In the genomic region with DNA sequence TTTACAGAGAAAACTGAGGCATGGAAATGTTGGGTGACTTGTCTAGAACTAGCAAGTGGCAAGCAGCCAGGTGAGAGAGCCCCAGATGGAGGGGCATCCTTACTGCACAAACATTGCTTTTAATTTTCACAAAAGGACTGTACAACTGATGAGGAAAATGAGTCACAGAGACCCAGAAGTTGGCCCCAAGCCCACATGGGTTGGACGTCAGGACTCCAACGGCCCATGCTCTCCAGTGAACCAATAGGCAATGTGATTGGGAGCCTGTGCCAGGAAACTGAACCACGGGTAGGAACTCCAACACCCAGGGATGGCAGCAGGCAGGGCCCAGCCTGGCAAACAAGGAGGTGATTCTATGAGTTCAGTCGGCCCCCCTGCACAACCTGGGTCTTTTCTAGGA, we compare ENCODE assay signal across 24 cellular contexts. TPM values are rescaled to one million over a fixed set of nuclear protein-coding genes. Genes with fewer than 3 reads are reported as not detected.
DNase-seq lines count a peak whose midpoint lies in the region; ATAC-seq and TF ChIP-seq lines count a peak whose summit lies in the region.
"Had no signal": no experiment of that assay in that cellular context is flagged by ENCODE, and none has a peak within 500 bp of the region (broad histone marks: within the 10 kb centered on the region; RNA-seq: fewer than 3 reads in every experiment).

No MANE protein-coding gene starts in this region.

- H3K27me3 ChIP-seq in mammary epithelial cell (ENCODE audit: insufficient read depth, low read length) (no peaks in the 10 kb centered on the region), adrenal gland (no peaks in the 10 kb centered on the region), tibial nerve (no peaks in the 10 kb centered on the region)
- H3K27me3 ChIP-seq: BE2C; BLaER1 treated with 17β-estradiol and CSF1 and Interleukin-3, amounts not matched to agents 10 nM and 100 nM had no signal

- CTCF ChIA-PET in MCF 10A (lab: Yijun Ruan, JAX) (interaction anchor here (0.6 to 0.9 kb wide), 3 partner anchors 10 to 833 kb away, joined by 3 to 4 read pairs (median 3); no protein-coding TSS in a partner anchor), mammary epithelial cell (lab: Charles Lee; ENCODE audit: low non-redundant PET) (interaction anchor here (0.7 kb wide), 1 partner anchor 940 kb away, joined by 3 read pairs; no protein-coding TSS in a partner anchor)
- CTCF ChIA-PET in activated CD8-positive, alpha-beta T cell treated with anti-CD3 and anti-CD28 coated beads for 36 hours (lab: Charles Lee): interaction anchor here (0.6 kb wide), 1 partner anchor 16 kb away, joined by 3 read pairs; no protein-coding TSS in a partner anchor

- peaks cover 7% of the 10 kb centered on the region for H3K4me1 Mint-ChIP-seq in MCF 10A (ENCODE audit: insufficient read depth, unreplicated experiment)
- H3K4me1 Mint-ChIP-seq in activated CD8-positive, alpha-beta T cell treated with anti-CD3 and anti-CD28 coated beads for 36 hours (ENCODE audit: low read depth): no peaks in the 10 kb centered on the region
- H3K4me1 Mint-ChIP-seq: CD14-positive monocyte; CD8-positive, alpha-beta memory T cell; GM23338; H9 had no signal

- H3K4me1 ChIP-seq in mammary epithelial cell (ENCODE audit: insufficient read depth, low read length) (no peaks in the 10 kb centered on the region), adrenal gland (replicated peaks in 1 of 2) (peaks cover 0 to 7% of the 10 kb centered on the region in 2 donors), tibial nerve (no peaks in the 10 kb centered on the region)
- H3K4me1 ChIP-seq: A549; BE2C; BLaER1 treated with 17β-estradiol and CSF1 and Interleukin-3, amounts not matched to agents 10 nM and 100 nM had no signal

- in situ Hi-C loops in mammary epithelial cell (cut with MboI; ENCODE audit: low sequenced_read_pairs in 2 of 2): no loop called here

- 50% methylated on average over 4 of the region's 4 CpGs for WGBS in mammary epithelial cell (ENCODE audit: low coverage, missing lambda C conversion rate)
- 69 to 83% (median 74%) methylated on average over 3 to 4 of the region's 4 CpGs for WGBS in adrenal gland, 4 donors
- WGBS in tibial nerve, 2 donors: 75 to 87% methylated on average over 4 of the region's 4 CpGs

- DNase-seq in MCF 10A (ENCODE audit: unreplicated experiment) (peak; percentile 53), mammary epithelial cell (no peak), HT1080 (ENCODE audit: low read depth) (peak; percentile 56), adrenal gland (peak in 4 of 7 donors; percentile 6 to 51 (median 22)), fibroblast of mammary gland (ENCODE audit: low read depth) (peak; percentile 20), tibial nerve (ENCODE audit: low spot score in 2 of 2) (no peak)
- no peak for DNase-seq in activated CD8-positive, alpha-beta T cell treated with anti-CD3 and anti-CD28 coated beads for 36 hours
- DNase-seq: 8988T; ACHN; AML-193; BE2C; CD4-positive, alpha-beta T cell; CD8-positive, alpha-beta memory T cell; DMS 273 treated with DMSO at 0.1 percent for 48 hours; DMS79; EL; GDM1; H9 had no signal

- H3K36me3 ChIP-seq in mammary epithelial cell (ENCODE audit: insufficient read depth, low read length): no peaks in the 10 kb centered on the region
- no peaks in the 10 kb centered on the region for H3K36me3 ChIP-seq in adrenal gland (replicated peaks in 1 of 2)
- peaks cover 0 to 2% (median 0%) of the 10 kb centered on the region in 3 donors for H3K36me3 ChIP-seq in tibial nerve
- H3K36me3 ChIP-seq: BE2C had no signal

- BruUV-seq in MCF 10A (replicated peaks; lab: Mats Ljungman, UMichigan) (no TSS peak), mammary epithelial cell (replicated peaks; lab: Mats Ljungman, UMichigan) (no TSS peak)

- TF ChIP-seq CTCF in MCF 10A (IDR thresholded peaks at IDR 0.05; ENCODE audit: unreplicated experiment): no peak
- no peak for TF ChIP-seq CTCF in mammary epithelial cell (conservative IDR thresholded peaks at IDR 0.05 in 1 of 2, IDR thresholded peaks at IDR 0.05 in 1 of 2; ENCODE audit: extremely low read depth in 1 of 2, insufficient read depth in 1 of 2, low read depth in 1 of 2, low read length in 2 of 2)
- TF ChIP-seq CTCF in adrenal gland (IDR thresholded peaks at IDR 0.05): no peak
- TF ChIP-seq CTCF in fibroblast of mammary gland (conservative IDR thresholded peaks at IDR 0.05; ENCODE audit: control insufficient read depth, insufficient read depth, low read depth, low read length): no peak
- TF ChIP-seq CTCF in tibial nerve (IDR thresholded peaks at IDR 0.05): no peak
- TF ChIP-seq CTCF in activated CD8-positive, alpha-beta T cell treated with anti-CD3 and anti-CD28 coated beads for 36 hours (IDR thresholded peaks at IDR 0.05): no peak

- no peak overlapping the region for H3K4me3 ChIP-seq in mammary epithelial cell (replicated peaks in 1 of 3; ENCODE audit: insufficient read depth in 1 of 3, low read depth in 2 of 3, low read length in 3 of 3)
- H3K4me3 ChIP-seq in adrenal gland: no peak overlapping the region
- H3K4me3 ChIP-seq in fibroblast of mammary gland (ENCODE audit: control insufficient read depth, low read depth, low read length): no peak overlapping the region
- H3K4me3 ChIP-seq in tibial nerve: no peak overlapping the region
- H3K4me3 ChIP-seq: A549; BLaER1 treated with 17β-estradiol and CSF1 and Interleukin-3, amounts not matched to agents 10 nM and 100 nM; GM12878; GM23338 had no signal

- no peak for ATAC-seq in activated CD8-positive, alpha-beta T cell treated with anti-CD3 and anti-CD28 coated beads for 36 hours
- ATAC-seq: A549, GM12878, GM23338, HCT116 had no signal

- H3K9me3 ChIP-seq in mammary epithelial cell (replicated peaks; ENCODE audit: insufficient read depth, low read length): no peaks in the 10 kb centered on the region
- no peaks in the 10 kb centered on the region for H3K9me3 ChIP-seq in adrenal gland (replicated peaks in 1 of 3)
- no peaks in the 10 kb centered on the region for H3K9me3 ChIP-seq in tibial nerve
- H3K9me3 ChIP-seq: A549, BE2C had no signal

- no peaks in the 10 kb centered on the region for H4K20me1 ChIP-seq in mammary epithelial cell (ENCODE audit: insufficient read depth, low read length)
- H4K20me1 ChIP-seq: BLaER1 treated with 17β-estradiol and CSF1 and Interleukin-3, amounts not matched to agents 10 nM and 100 nM had no signal

- POLR2A ChIA-PET in MCF 10A (lab: Yijun Ruan, JAX): interaction anchor here (1.1 kb wide), 1 partner anchor 14 kb away, joined by 4 read pairs; no protein-coding TSS in a partner anchor
- POLR2A ChIA-PET in activated CD8-positive, alpha-beta T cell treated with anti-CD3 and anti-CD28 coated beads for 36 hours (lab: Charles Lee): no interaction called here

- H3K27ac ChIP-seq in mammary epithelial cell (ENCODE audit: insufficient read depth, low read depth, low read length) (no peak overlapping the region), adrenal gland (no peak overlapping the region), tibial nerve (no peak overlapping the region)
- H3K27ac ChIP-seq: A549; BLaER1 treated with 17β-estradiol and CSF1 and Interleukin-3, amounts not matched to agents 10 nM and 100 nM had no signal

- H3K4me3 Mint-ChIP-seq in MCF 10A (ENCODE audit: unreplicated experiment): no peak overlapping the region
- no peak overlapping the region for H3K4me3 Mint-ChIP-seq in activated CD8-positive, alpha-beta T cell treated with anti-CD3 and anti-CD28 coated beads for 36 hours
- H3K4me3 Mint-ChIP-seq: CD14-positive monocyte; CD4-positive, alpha-beta T cell; CD8-positive, alpha-beta memory T cell; GM23338; H9 had no signal

- no peaks in the 10 kb centered on the region for H3K79me2 ChIP-seq in mammary epithelial cell (ENCODE audit: insufficient read depth, low read length)

- TF ChIP-seq EP300 in tibial nerve (IDR thresholded peaks at IDR 0.05): no peak

- peaks cover 17% of the 10 kb centered on the region for H3K9me3 Mint-ChIP-seq in MCF 10A (ENCODE audit: unreplicated experiment)
- H3K9me3 Mint-ChIP-seq in activated CD8-positive, alpha-beta T cell treated with anti-CD3 and anti-CD28 coated beads for 36 hours: peaks cover 6% of the 10 kb centered on the region
- H3K9me3 Mint-ChIP-seq: GM23338 had no signal

- H3K9ac ChIP-seq in mammary epithelial cell (ENCODE audit: insufficient read depth, low read length): no peak overlapping the region
- H3K9ac ChIP-seq: BLaER1 treated with 17β-estradiol and CSF1 and Interleukin-3, amounts not matched to agents 10 nM and 100 nM had no signal

- H3K4me2 ChIP-seq in mammary epithelial cell (ENCODE audit: insufficient read depth, low read depth, low read length): no peak overlapping the region
- H3K4me2 ChIP-seq: A549; BLaER1 treated with 17β-estradiol and CSF1 and Interleukin-3, amounts not matched to agents 10 nM and 100 nM; GM23338 had no signal

- no peak overlapping the region for H2AFZ ChIP-seq in mammary epithelial cell (ENCODE audit: low read depth, low read length)
- H2AFZ ChIP-seq: GM23338 had no signal

- no peak overlapping the region for H3K27ac Mint-ChIP-seq in MCF 10A (ENCODE audit: low read depth, unreplicated experiment)
- H3K27ac Mint-ChIP-seq in activated CD8-positive, alpha-beta T cell treated with anti-CD3 and anti-CD28 coated beads for 36 hours: no peak overlapping the region
- H3K27ac Mint-ChIP-seq: CD14-positive monocyte; CD4-positive, alpha-beta T cell; CD8-positive, alpha-beta memory T cell; GM23338; H9 had no signal

- H3K36me3 Mint-ChIP-seq in MCF 10A (ENCODE audit: insufficient read depth, unreplicated experiment): peaks cover 46% of the 10 kb centered on the region
- no peaks in the 10 kb centered on the region for H3K36me3 Mint-ChIP-seq in activated CD8-positive, alpha-beta T cell treated with anti-CD3 and anti-CD28 coated beads for 36 hours (ENCODE audit: low read depth)
- H3K36me3 Mint-ChIP-seq: CD8-positive, alpha-beta memory T cell had no signal

- no peaks in the 10 kb centered on the region for H3K27me3 Mint-ChIP-seq in MCF 10A (ENCODE audit: insufficient read depth, unreplicated experiment)
- H3K27me3 Mint-ChIP-seq in activated CD8-positive, alpha-beta T cell treated with anti-CD3 and anti-CD28 coated beads for 36 hours: no peaks in the 10 kb centered on the region
- H3K27me3 Mint-ChIP-seq: CD4-positive, alpha-beta T cell; CD8-positive, alpha-beta memory T cell had no signal

- intact Hi-C loops in MCF 10A (cut with micrococcal nuclease): no loop called here
- intact Hi-C loops in mammary epithelial cell (cut with micrococcal nuclease): no loop called here
- intact Hi-C loops in adrenal gland (cut with DNase I): no loop called here
- intact Hi-C loops in activated CD8-positive, alpha-beta T cell treated with anti-CD3 and anti-CD28 coated beads for 36 hours (cut with micrococcal nuclease): no loop called here

- TF ChIP-seq POLR2A in adrenal gland (IDR thresholded peaks at IDR 0.05) (no peak), tibial nerve (IDR thresholded peaks at IDR 0.05) (no peak)

- dilution Hi-C loops in mammary epithelial cell (cut with HindIII; ENCODE audit: low sequenced_read_pairs): no loop called here

RNA-seq across cellular contexts. Expression of a gene that starts 50.8 kb away (rescaled TPM):
- 123 and 211 TPM in 2 replicates for total RNA-seq in MCF 10A (2022)
- total RNA-seq in mammary epithelial cell: 1 to 10 TPM in 1 of 2 donors, under 1 TPM in 1; 0.52 to 1.2 TPM
- 1.3 TPM for polyA plus RNA-seq in mammary epithelial cell
- not detected for polyA minus RNA-seq in mammary epithelial cell
- 4.4 and 4.6 TPM in 2 replicates for total RNA-seq in HT1080 (2014; rRNA removed; shearing (Covaris generic))
- 6.1 and 6.8 TPM in 2 replicates for polyA plus RNA-seq in HT1080 (2015; cell fraction: cytosol; rRNA removed)
- 1.9 and 2.0 TPM in 2 replicates for polyA plus RNA-seq in HT1080 (2015; cell fraction: nucleus; rRNA removed)
- total RNA-seq in adrenal gland: 10 to 100 TPM; 25.3 to 81.9 (median 60.0) TPM
- polyA plus RNA-seq in adrenal gland: 10 to 100 TPM; 17.5 to 45.3 (median 19.9) TPM
- total RNA-seq in tibial nerve: 10 to 100 TPM; 33.1 to 48.6 (median 39.7) TPM
- total RNA-seq in activated CD8-positive, alpha-beta T cell treated with anti-CD3 and anti-CD28 coated beads for 36 hours: not detected
- total RNA-seq: CD8-positive, alpha-beta memory T cell; GM12878 had no signal
- polyA plus RNA-seq: CD8-positive, alpha-beta memory T cell; GM12878 had no signal

Comparison
In these comparisons a context has a peak if more than half of its experiments do, and no peak if none do; other contexts are left out.
1. DNase-seq: peak in MCF 10A (single experiment), HT1080 (single experiment), adrenal gland (4 of 7) and fibroblast of mammary gland (single experiment); none in mammary epithelial cell (single experiment), tibial nerve (0 of 2) and activated CD8-positive, alpha-beta T cell treated with anti-CD3 and anti-CD28 coated beads for 36 hours (single experiment).